Comparison of ENCODE assay signal across 1 cellular context in the genomic region with DNA sequence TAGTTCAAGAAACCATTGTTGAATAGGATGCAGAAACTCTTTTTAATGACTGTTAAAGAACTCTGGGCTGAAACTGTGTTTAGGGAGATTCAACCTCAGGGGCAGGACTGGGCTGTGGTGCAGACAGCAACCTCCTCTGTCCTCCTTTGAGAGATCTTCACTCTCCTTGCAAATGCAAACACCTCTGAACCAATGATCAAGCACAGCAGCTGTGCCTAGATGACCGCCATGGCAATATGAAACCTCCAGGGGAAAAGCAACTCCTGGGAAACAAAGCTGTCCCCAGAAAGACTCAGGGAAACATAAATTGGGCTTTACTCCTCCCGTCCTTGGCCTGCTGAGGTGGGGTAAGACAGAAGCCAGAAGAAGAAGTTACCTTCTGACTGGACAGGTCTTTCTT.
TF ChIP-seq lines count a peak whose summit lies in the region.

No MANE protein-coding gene starts in this region.

TF ChIP-seq in HepG2, 621 proteins besides CTCF, POLR2A, EP300 and RAD21:
- TF ChIP-seq BRD4 (CRISPR knock-in tag; IDR thresholded peaks at IDR 0.05) = no peak
- no peak for TF ChIP-seq ARNT (IDR thresholded peaks at IDR 0.05)
- TF ChIP-seq NKX3-1 (CRISPR knock-in tag; IDR thresholded peaks at IDR 0.05) = no peak
- no peak for TF ChIP-seq ARHGAP35 (CRISPR knock-in tag; IDR thresholded peaks at IDR 0.05; ENCODE audit: borderline replicate concordance)
- TF ChIP-seq ZNF740 (CRISPR knock-in tag; IDR thresholded peaks at IDR 0.05) = no peak
TF ChIP-seq in HepG2: peak in this region for 0.
